ENCODE assay signal across 8 cellular contexts in genomic region chr1:226608699-226609505, GRCh38.
DNase-seq lines count a peak whose midpoint lies in the region; ATAC-seq, FAIRE-seq and TF ChIP-seq lines count a peak whose summit lies in the region.

No MANE protein-coding gene starts in this region.

- ATAC-seq in GM12878 (peak; percentile 96), HG02678 (IDR thresholded peaks at IDR 0.05; ENCODE audit: unreplicated experiment) (no peak)

- no peak overlapping the region for H3K9ac ChIP-seq in GM12878 (ENCODE audit: control insufficient read depth, insufficient read depth, low read length)

- H3K36me3 ChIP-seq in GM12878 (ENCODE audit: control insufficient read depth in 2 of 2, insufficient read depth in 2 of 2, low read length in 1 of 2), result no peaks in the 10 kb centered on the region

- H3K4me3 ChIP-seq in GM12878, result no peak overlapping the region

- peak; percentile 66 for TF ChIP-seq RAD21 in GM12878 (IDR thresholded peaks at IDR 0.05; ENCODE audit: insufficient read depth, low read depth, low read length)

- H3K4me1 ChIP-seq in GM12878 (ENCODE audit: control insufficient read depth, insufficient read depth, low read length), result no peaks in the 10 kb centered on the region

- H3K4me2 ChIP-seq in GM12878 (ENCODE audit: control insufficient read depth, insufficient read depth), result no peak overlapping the region

- H3K27ac ChIP-seq in GM12878 (ENCODE audit: control insufficient read depth, insufficient read depth), result no peak overlapping the region

- no peak for TF ChIP-seq POLR2A in GM12878 (IDR thresholded peaks at IDR 0.05; ENCODE audit: low read depth, low read length)

- WGBS in GM12878 (ENCODE audit: insufficient coverage, insufficient replicate concordance, low lambda C conversion rate, missing lambda C conversion rate), result 32% methylated on average over 18 of the region's 18 CpGs

- no peaks in the 10 kb centered on the region for H3K9me3 ChIP-seq in GM12878 (replicated peaks; ENCODE audit: control insufficient read depth, insufficient read depth, low read length)

- no TSS peak for BruUV-seq in GM12878 (replicated peaks; lab: Mats Ljungman, UMichigan)

- no peaks in the 10 kb centered on the region for H4K20me1 ChIP-seq in GM12878 (ENCODE audit: control insufficient read depth, insufficient read depth)

- DNase-seq in AG08396 (ENCODE audit: low spot score), result peak; percentile 72
- DNase-seq in GM19240 (ENCODE audit: insufficient read length, low spot score), result peak; percentile 84
- peak; percentile 69 for DNase-seq in NCI-H1092 (lab: John Stamatoyannopoulos, UW)
- no peak for DNase-seq in GM12878 (ENCODE audit: low read depth, low spot score)
- peak; percentile 90 for DNase-seq in iPS-NIHi7 (ENCODE audit: extremely low spot score)
- DNase-seq in stimulated activated CD4-positive, alpha-beta T cell treated with anti-CD3 and anti-CD28 coated beads, Interleukin-1b, Interleukin-23, amount 100 ng/mL, for 4 hours (ENCODE audit: low read depth in 2 of 2), result peak; percentile 50 to 55

- H3K79me2 ChIP-seq in GM12878 (ENCODE audit: control insufficient read depth, insufficient read depth, low read length), result no peaks in the 10 kb centered on the region

- RAD21 ChIA-PET in GM12878 (lab: Charles Lee; ENCODE audit: unreplicated experiment), result interaction anchor here (1.0 to 1.4 kb wide), 5 partner anchors 61 to 276 kb away, joined by 3 to 11 read pairs (median 4); partner anchors contain the start of genes PARP1 and STUM

- POLR2A ChIA-PET in GM12878 (lab: Charles Lee), result no interaction called here

- no peak for TF ChIP-seq EP300 in GM12878 (IDR thresholded peaks at IDR 0.05; ENCODE audit: borderline replicate concordance in 1 of 2, control insufficient read depth in 1 of 2, low read depth in 2 of 2, low read length in 2 of 2)

- peak; percentile 71 to 88 (median 84) for TF ChIP-seq CTCF in GM12878 (IDR thresholded peaks at IDR 0.05 in 2 of 3, conservative IDR thresholded peaks at IDR 0.05 in 1 of 3; ENCODE audit: control insufficient read depth in 2 of 3, extremely low read depth in 1 of 3, insufficient read depth in 1 of 3, low read depth in 3 of 3, low read length in 3 of 3)

- intact Hi-C loops in GM12878 (cut with micrococcal nuclease; ENCODE audit: unreplicated experiment), result loop anchor here (1.0 to 10.0 kb wide), 3 partner anchors 62 to 484 kb away; partner anchors contain the start of gene STUM

- peaks cover 0 to 1% of the 10 kb centered on the region in 2 experiments; a peak in 3 of 4 replicates for H3K27me3 ChIP-seq in GM12878 (replicated peaks in 1 of 2; ENCODE audit: control insufficient read depth in 2 of 2, insufficient read depth in 2 of 2, low read length in 1 of 2)

- peak; percentile 65 for FAIRE-seq in TTC549 (lab: Jason Lieb, UNC)
- peak; percentile 7 for FAIRE-seq in GM12878 (lab: Jason Lieb, UNC)

- H2AFZ ChIP-seq in GM12878 (ENCODE audit: control insufficient read depth, low read depth, low read length), result no peak overlapping the region

- CTCF ChIA-PET in GM12878 (lab: Yijun Ruan, JAX), result interaction anchor here (0.7 to 2.2 kb wide), 20 partner anchors 9 to 585 kb away, joined by 3 to 15 read pairs (median 4); no protein-coding TSS in a partner anchor

- in situ Hi-C loops in GM12878 (cut with MboI), result no loop called here

- SMC1A ChIA-PET in GM12878 (lab: Charles Lee; ENCODE audit: uncharacterized antibody, unreplicated experiment), result interaction anchor here (1.0 to 2.2 kb wide), 4 partner anchors 62 to 464 kb away, joined by 3 to 8 read pairs (median 3); no protein-coding TSS in a partner anchor

TF ChIP-seq in GM12878, 131 proteins besides CTCF, POLR2A, EP300 and RAD21:
- TF ChIP-seq RBBP5 (conservative IDR thresholded peaks at IDR 0.05), result no peak
- TF ChIP-seq SMC3 (IDR thresholded peaks at IDR 0.05; ENCODE audit: borderline replicate concordance, low read length), result peak; percentile 52
- TF ChIP-seq ETV6 (conservative IDR thresholded peaks at IDR 0.05 in 1 of 2, IDR thresholded peaks at IDR 0.05 in 1 of 2; ENCODE audit: borderline replicate concordance in 1 of 2, low read depth in 1 of 2), result no peak
- TF ChIP-seq YY1 (IDR thresholded peaks at IDR 0.05; ENCODE audit: low read depth, low read length), result 0 out of 2 replicates have a peak, but pooled peaks have one; percentile 25
- no peak for TF ChIP-seq PML (IDR thresholded peaks at IDR 0.05; ENCODE audit: low read length)
- TF ChIP-seq ZBED1 (IDR thresholded peaks at IDR 0.05; ENCODE audit: borderline replicate concordance), result no peak
TF ChIP-seq in GM12878: peak in this region for 2.
